In genomic region chr15:92116320-92116719, GRCh38 we compare ENCODE assay signal across 19 cellular contexts.
DNase-seq lines count a peak whose midpoint lies in the region; ATAC-seq and TF ChIP-seq lines count a peak whose summit lies in the region.
"Had no signal": no experiment of that assay in that cellular context is flagged by ENCODE, and none has a peak within 500 bp of the region (broad histone marks: within the 10 kb centered on the region; RNA-seq: fewer than 3 reads in every experiment).

No MANE protein-coding gene starts in this region.

- ATAC-seq in RWPE2 (ENCODE audit: low read depth) = no peak
- ATAC-seq: HepG2, Panc1 had no signal

- H3K4me1 ChIP-seq in HUES6 (ENCODE audit: control insufficient read depth, insufficient read depth, low read length) (peaks cover 61% of the 10 kb centered on the region), RWPE2 (ENCODE audit: insufficient read depth, poor library complexity, severe bottlenecking) (peaks cover 10% of the 10 kb centered on the region)

- TF ChIP-seq CTCF in RWPE2 (IDR thresholded peaks at IDR 0.05; ENCODE audit: poor library complexity, severe bottlenecking) = no peak

- H3K27me3 ChIP-seq in HUES6 (ENCODE audit: control insufficient read depth, insufficient read depth, low read length) (no peaks in the 10 kb centered on the region; the same call in 1 of the 2 replicates), RWPE2 (ENCODE audit: insufficient read depth, poor library complexity, severe bottlenecking) (no peaks in the 10 kb centered on the region)

- H3K27ac ChIP-seq in HUES6 (ENCODE audit: low read depth, low read length) = peak overlapping the region; percentile 15; the same call in 1 of the 2 replicates
- H3K27ac ChIP-seq in RWPE2 (ENCODE audit: poor library complexity, severe bottlenecking) = no peak overlapping the region
- H3K27ac ChIP-seq: GM23248, RWPE1 had no signal

- H3K9me3 ChIP-seq in HUES6 (ENCODE audit: control insufficient read depth, insufficient read depth, low read depth, low read length) = no peaks in the 10 kb centered on the region
- no peaks in the 10 kb centered on the region for H3K9me3 ChIP-seq in RWPE2 (ENCODE audit: severe bottlenecking)

- H3K4me3 ChIP-seq in HUES6 (ENCODE audit: low read depth, low read length) (no peak overlapping the region), RWPE2 (ENCODE audit: severe bottlenecking) (no peak overlapping the region)
- H3K4me3 ChIP-seq: GM23248 had no signal

- no peak overlapping the region for H3K9ac ChIP-seq in HUES6 (ENCODE audit: low read length)
- H3K9ac ChIP-seq: GM23248 had no signal

- H3K36me3 ChIP-seq in HUES6 (ENCODE audit: control insufficient read depth, insufficient read depth, low read length) (peaks cover 5% of the 10 kb centered on the region; the same call in 1 of the 2 replicates), RWPE2 (ENCODE audit: low read depth) (no peaks in the 10 kb centered on the region; the same call in 1 of the 2 replicates)

- DNase-seq in DMS79 (lab: John Stamatoyannopoulos, UW) (peak; percentile 20), RWPE2 (ENCODE audit: low spot score) (peak; percentile 40), left kidney (ENCODE audit: low read depth, low spot score) (peak; percentile 68), anterior cingulate cortex (lab: John Stamatoyannopoulos, UW) (no peak)
- DNase-seq in stimulated activated CD4-positive, alpha-beta T cell treated with anti-CD3 and anti-CD28 coated beads, Interleukin-12 subunit alpha, Interleukin-12 subunit beta, amount 100 ng/mL, for 4 hours = no peak
- no peak for DNase-seq in central memory CD4-positive, alpha-beta T cell
- DNase-seq: 8988T, ACHN, Calu3, GM23248, HCEC 1CT, NCI-H2029, NCI-H446 treated with DMSO at 0.1 percent for 48 hours, NCI-H69, SHP77 treated with DMSO at 0.1 percent for 48 hours had no signal

Comparison
In these comparisons a context has a peak if more than half of its experiments do, and no peak if none do; other contexts are left out.
1. DNase-seq: peak in DMS79 (single experiment), RWPE2 (single experiment) and left kidney (single experiment); none in stimulated activated CD4-positive, alpha-beta T cell treated with anti-CD3 and anti-CD28 coated beads, Interleukin-12 subunit alpha, Interleukin-12 subunit beta, amount 100 ng/mL, for 4 hours (single experiment), anterior cingulate cortex (0 of 58) and central memory CD4-positive, alpha-beta T cell (single experiment).